ENCODE assay signal across 8 cellular contexts in genomic region chr1:112298558-112298957, GRCh38.
DNase-seq lines count a peak whose midpoint lies in the region; ATAC-seq, FAIRE-seq and TF ChIP-seq lines count a peak whose summit lies in the region.

No MANE protein-coding gene starts in this region.

- intact Hi-C loops in body of pancreas (cut with DNase I) (no loop called here), ascending aorta (cut with DNase I) (no loop called here)

- H3K27ac ChIP-seq in body of pancreas (no peak overlapping the region), ascending aorta (no peak overlapping the region)

- TF ChIP-seq POLR2A in body of pancreas (IDR thresholded peaks at IDR 0.05) = no peak

- H3K27me3 ChIP-seq in body of pancreas (no peaks in the 10 kb centered on the region), ascending aorta (no peaks in the 10 kb centered on the region)

- ATAC-seq in body of pancreas (no peak), GM19455 (IDR thresholded peaks at IDR 0.05; ENCODE audit: unreplicated experiment) (no peak)
- no peak for ATAC-seq in activated CD4-positive, CD25-positive, alpha-beta regulatory T cell treated with anti-CD3 and anti-CD28 coated beads, Interleukin-2, amount 50 U/mL, for 24 hours

- no peaks in the 10 kb centered on the region for H3K9me3 ChIP-seq in body of pancreas
- no peaks in the 10 kb centered on the region for H3K9me3 ChIP-seq in ascending aorta

- DNase-seq in CD1c-positive myeloid dendritic cell (ENCODE audit: extremely low spot score) (peak; percentile 46), GM19239 (ENCODE audit: insufficient read length, low spot score) (peak; percentile 36), NCI-H748 treated with DMSO at 0.1 percent for 48 hours (lab: John Stamatoyannopoulos, UW) (peak; percentile 23), body of pancreas (peak in 3 of 4 donors; percentile 36 to 57 (median 56)), kidney glomerular epithelial cell (lab: John Stamatoyannopoulos, UW) (peak; percentile 16), ascending aorta (ENCODE audit: low spot score in 2 of 2) (no peak)

- TF ChIP-seq CTCF in body of pancreas (IDR thresholded peaks at IDR 0.05) (peak in 5 of 7 experiments; percentile 17 to 48 (median 34)), ascending aorta (IDR thresholded peaks at IDR 0.05) (peak in 1 of 3 experiments; percentile 26)

- H3K4me3 ChIP-seq in body of pancreas = no peak overlapping the region
- no peak overlapping the region for H3K4me3 ChIP-seq in ascending aorta

- no peaks in the 10 kb centered on the region for H3K4me1 ChIP-seq in body of pancreas
- no peaks in the 10 kb centered on the region for H3K4me1 ChIP-seq in ascending aorta

- no peak for FAIRE-seq in GM19239 (lab: Jason Lieb, UNC)

- 13 to 29% methylated on average over 1 of the region's 1 CpG for WGBS in body of pancreas, 2 donors

- H3K36me3 ChIP-seq in body of pancreas (replicated peaks in 1 of 2; ENCODE audit: insufficient read depth in 1 of 2, low read depth in 2 of 2) (no peaks in the 10 kb centered on the region), ascending aorta (no peaks in the 10 kb centered on the region)

Comparison
In these comparisons a context has a peak if more than half of its experiments do, and no peak if none do; other contexts are left out.
1. DNase-seq: peak in CD1c-positive myeloid dendritic cell (single experiment), GM19239 (single experiment), NCI-H748 treated with DMSO at 0.1 percent for 48 hours (single experiment), body of pancreas (3 of 4) and kidney glomerular epithelial cell (single experiment); none in ascending aorta (0 of 2).